In the genomic region with DNA sequence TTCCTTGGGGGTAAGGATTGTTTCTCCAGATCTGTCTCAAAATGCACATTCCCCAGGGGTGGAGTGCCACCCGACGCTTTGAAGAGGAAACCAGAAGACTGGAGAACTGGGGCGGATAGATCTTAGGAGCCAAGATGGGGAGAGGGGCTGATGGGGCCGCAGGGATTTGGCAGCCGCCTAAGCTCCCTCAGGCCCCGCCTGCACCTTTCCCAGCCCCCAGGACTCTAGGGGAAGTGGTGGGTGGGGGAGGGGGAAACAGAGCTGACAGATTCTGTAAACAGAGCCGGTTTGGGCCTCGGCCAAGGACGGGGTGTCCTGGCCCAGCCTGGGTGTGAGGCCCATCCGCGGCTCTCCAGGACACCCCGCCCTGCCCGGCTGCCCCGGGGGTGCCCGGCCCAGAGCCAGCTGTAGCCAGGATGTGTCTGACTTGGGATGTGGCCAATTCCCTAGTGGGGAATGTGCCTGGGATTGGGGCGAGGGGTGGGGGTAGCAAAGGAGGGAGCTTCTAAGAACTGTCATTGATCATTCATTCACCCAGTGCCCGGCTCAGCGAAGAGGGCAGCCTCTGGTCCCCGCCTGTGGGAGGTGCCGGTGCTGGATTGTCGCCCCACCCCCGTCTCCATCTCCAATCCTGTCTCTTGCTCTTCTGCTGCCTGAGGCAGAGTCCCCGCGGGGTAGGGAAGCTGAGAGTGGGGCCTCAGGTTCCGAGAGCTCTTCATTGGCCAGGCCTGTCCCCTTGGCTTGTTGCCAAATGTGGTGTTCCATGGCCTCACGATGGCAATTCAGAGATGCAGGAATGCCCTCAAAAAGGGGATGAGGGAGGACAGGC, we compare ENCODE assay signal across 8 cellular contexts. TPM values are rescaled to one million over a fixed set of nuclear protein-coding genes. Genes with fewer than 3 reads are reported as not detected.
DNase-seq lines count a peak whose midpoint lies in the region; ATAC-seq and TF ChIP-seq lines count a peak whose summit lies in the region.

No MANE protein-coding gene starts in this region.

- peak overlapping the region; percentile 33 to 96 (median 85) for H3K27ac Mint-ChIP-seq in CD8-positive, alpha-beta memory T cell
- peak overlapping the region; percentile 55 for H3K27ac Mint-ChIP-seq in activated naive CD4-positive, alpha-beta T cell treated with anti-CD3 and anti-CD28 coated beads, Interleukin-2, amount 50 U/mL, for 24 hours
- H3K27ac Mint-ChIP-seq in neural progenitor cell = peak overlapping the region; percentile 78

- H3K4me2 ChIP-seq in neural progenitor cell = peak overlapping the region; percentile 86

- no peaks in the 10 kb centered on the region for H3K79me2 ChIP-seq in neural progenitor cell (ENCODE audit: low read depth)

- H2AFZ ChIP-seq in neural progenitor cell (replicated peaks) = peak overlapping the region; percentile 98

- peak overlapping the region; percentile 67 for H3K4me3 ChIP-seq in CD8-positive, alpha-beta memory T cell (ENCODE audit: low read length)
- H3K4me3 ChIP-seq in RWPE2 (ENCODE audit: severe bottlenecking) (peak overlapping the region; percentile 28), neural progenitor cell (peak overlapping the region; percentile 61)

- POLR2A ChIA-PET in CD8-positive, alpha-beta memory T cell (lab: Charles Lee) = interaction anchor here (0.6 to 3.6 kb wide), 6 partner anchors 39 to 346 kb away, joined by 3 to 29 read pairs (median 6); a partner anchor contains a TSS

- H3K27me3 Mint-ChIP-seq in CD8-positive, alpha-beta memory T cell = no peaks in the 10 kb centered on the region
- no peaks in the 10 kb centered on the region for H3K27me3 Mint-ChIP-seq in activated naive CD4-positive, alpha-beta T cell treated with anti-CD3 and anti-CD28 coated beads, Interleukin-2, amount 50 U/mL, for 24 hours
- peaks cover 7% of the 10 kb centered on the region for H3K27me3 Mint-ChIP-seq in neural progenitor cell (ENCODE audit: insufficient read depth, low read depth)

- peak overlapping the region; percentile 82 for H3K27ac ChIP-seq in CD8-positive, alpha-beta memory T cell (ENCODE audit: low read depth, low read length)
- H3K27ac ChIP-seq in RWPE2 (ENCODE audit: poor library complexity, severe bottlenecking) (peak overlapping the region; percentile 96), neural progenitor cell (no peak overlapping the region)

- ATAC-seq in GM21390 (IDR thresholded peaks at IDR 0.05; ENCODE audit: unreplicated experiment) (peak; percentile 35), RWPE2 (ENCODE audit: low read depth) (peak; percentile 84)

- no peaks in the 10 kb centered on the region for H3K9me3 ChIP-seq in CD8-positive, alpha-beta memory T cell (ENCODE audit: low read length)
- H3K9me3 ChIP-seq in RWPE2 (ENCODE audit: severe bottlenecking) = no peaks in the 10 kb centered on the region
- H3K9me3 ChIP-seq in neural progenitor cell (ENCODE audit: low read depth) = no peaks in the 10 kb centered on the region

- H3K4me3 Mint-ChIP-seq in CD8-positive, alpha-beta memory T cell = peak overlapping the region; percentile 82 to 91 (median 85)
- H3K4me3 Mint-ChIP-seq in activated naive CD4-positive, alpha-beta T cell treated with anti-CD3 and anti-CD28 coated beads, Interleukin-2, amount 50 U/mL, for 24 hours = peak overlapping the region; percentile 81
- peak overlapping the region; percentile 86 for H3K4me3 Mint-ChIP-seq in neural progenitor cell

- H3F3A ChIP-seq in neural progenitor cell (ENCODE audit: low read depth) = peaks cover 17% of the 10 kb centered on the region

- CTCF ChIA-PET in CD8-positive, alpha-beta memory T cell (lab: Charles Lee) = interaction anchor here (1.2 to 3.4 kb wide), 3 partner anchors 55 to 121 kb away, joined by 3 to 11 read pairs (median 5); a partner anchor contains a TSS

- H3K36me3 Mint-ChIP-seq in CD8-positive, alpha-beta memory T cell = no peaks in the 10 kb centered on the region
- H3K36me3 Mint-ChIP-seq in activated naive CD4-positive, alpha-beta T cell treated with anti-CD3 and anti-CD28 coated beads, Interleukin-2, amount 50 U/mL, for 24 hours = no peaks in the 10 kb centered on the region
- no peaks in the 10 kb centered on the region for H3K36me3 Mint-ChIP-seq in neural progenitor cell

- H3K36me3 ChIP-seq in CD8-positive, alpha-beta memory T cell (ENCODE audit: insufficient read depth, low read length) = no peaks in the 10 kb centered on the region
- H3K36me3 ChIP-seq in RWPE2 (ENCODE audit: low read depth) = no peaks in the 10 kb centered on the region
- no peaks in the 10 kb centered on the region for H3K36me3 ChIP-seq in neural progenitor cell

- H3K27me3 ChIP-seq in CD8-positive, alpha-beta memory T cell (ENCODE audit: insufficient read depth, low read length, poor library complexity, severe bottlenecking) = no peaks in the 10 kb centered on the region
- H3K27me3 ChIP-seq in RWPE2 (ENCODE audit: insufficient read depth, poor library complexity, severe bottlenecking) (no peaks in the 10 kb centered on the region), neural progenitor cell (no peaks in the 10 kb centered on the region)

- H3K4me1 Mint-ChIP-seq in CD8-positive, alpha-beta memory T cell = peaks cover 6 to 29% (median 10%) of the 10 kb centered on the region in 3 donors
- peaks cover 7% of the 10 kb centered on the region for H3K4me1 Mint-ChIP-seq in activated naive CD4-positive, alpha-beta T cell treated with anti-CD3 and anti-CD28 coated beads, Interleukin-2, amount 50 U/mL, for 24 hours
- peaks cover 12% of the 10 kb centered on the region for H3K4me1 Mint-ChIP-seq in neural progenitor cell

- peak; percentile 7 to 62 (median 31) for DNase-seq in CD8-positive, alpha-beta memory T cell
- DNase-seq in Kasumi-1 (lab: John Stamatoyannopoulos, UW) (peak; percentile 76 to 81), RWPE2 (ENCODE audit: low spot score) (peak; percentile 100), germinal center (ENCODE audit: low spot score) (peak; percentile 27), neural progenitor cell (ENCODE audit: low spot score) (peak; percentile 82), ureter (ENCODE audit: low spot score) (peak; percentile 97)

- peak overlapping the region; percentile 19 for H3K9ac ChIP-seq in neural progenitor cell

- peaks cover 14% of the 10 kb centered on the region for H3K4me1 ChIP-seq in CD8-positive, alpha-beta memory T cell (ENCODE audit: insufficient read depth, low read length)
- H3K4me1 ChIP-seq in RWPE2 (ENCODE audit: insufficient read depth, poor library complexity, severe bottlenecking) = peaks cover 14% of the 10 kb centered on the region
- peaks cover 12% of the 10 kb centered on the region for H3K4me1 ChIP-seq in neural progenitor cell

- no peaks in the 10 kb centered on the region for H3K9me3 Mint-ChIP-seq in CD8-positive, alpha-beta memory T cell
- H3K9me3 Mint-ChIP-seq in activated naive CD4-positive, alpha-beta T cell treated with anti-CD3 and anti-CD28 coated beads, Interleukin-2, amount 50 U/mL, for 24 hours = no peaks in the 10 kb centered on the region
- no peaks in the 10 kb centered on the region for H3K9me3 Mint-ChIP-seq in neural progenitor cell

- H4K20me1 ChIP-seq in neural progenitor cell (ENCODE audit: low read depth) = no peaks in the 10 kb centered on the region

- TF ChIP-seq CTCF in RWPE2 (IDR thresholded peaks at IDR 0.05; ENCODE audit: poor library complexity, severe bottlenecking) (peak; percentile 5), neural progenitor cell (IDR thresholded peaks at IDR 0.05) (no peak)

RNA-seq across cellular contexts. Expression of a gene that starts 54.8 kb away (rescaled TPM):
- total RNA-seq in CD8-positive, alpha-beta memory T cell = 10 to 100 TPM; 42.1 to 42.2 TPM
- 29.6 TPM for polyA plus RNA-seq in CD8-positive, alpha-beta memory T cell
- total RNA-seq in neural progenitor cell (ENCODE audit: low replicate concordance) (61.7 and 78.9 TPM in 2 replicates), ureter (23.5 TPM)

RNA-seq across cellular contexts. Expression of a gene that starts 59.0 kb away (rescaled TPM):
- 100 to 1,000 TPM; 105 to 107 TPM for total RNA-seq in CD8-positive, alpha-beta memory T cell
- polyA plus RNA-seq in CD8-positive, alpha-beta memory T cell = 47.1 TPM
- 1.7 and 2.3 TPM in 2 replicates for total RNA-seq in neural progenitor cell (ENCODE audit: low replicate concordance)
- 68.7 TPM for total RNA-seq in ureter

Comparison
In these comparisons a context has a peak if more than half of its experiments do, and no peak if none do; other contexts are left out.
1. DNase-seq: peak in every context shown above with its lines; median percentile 100 in RWPE2; 97 in ureter; 82 in neural progenitor cell; 78 in Kasumi-1; 31 in CD8-positive, alpha-beta memory T cell; 27 in germinal center.
2. RNA of a gene that starts 59.0 kb away (total RNA-seq): 105 to 107 TPM in CD8-positive, alpha-beta memory T cell and 68.7 TPM in ureter (single experiment); 1.7 to 2.3 TPM in neural progenitor cell; every median in the first group is over 10 times any median in the second.
3. Peak in every context shown above with its lines, with median percentiles within 50 percentile points of each other: H3K4me3 ChIP-seq, H3K27ac Mint-ChIP-seq and H3K4me3 Mint-ChIP-seq.